ENCODE assay signal across 9 cellular contexts in the genomic region with DNA sequence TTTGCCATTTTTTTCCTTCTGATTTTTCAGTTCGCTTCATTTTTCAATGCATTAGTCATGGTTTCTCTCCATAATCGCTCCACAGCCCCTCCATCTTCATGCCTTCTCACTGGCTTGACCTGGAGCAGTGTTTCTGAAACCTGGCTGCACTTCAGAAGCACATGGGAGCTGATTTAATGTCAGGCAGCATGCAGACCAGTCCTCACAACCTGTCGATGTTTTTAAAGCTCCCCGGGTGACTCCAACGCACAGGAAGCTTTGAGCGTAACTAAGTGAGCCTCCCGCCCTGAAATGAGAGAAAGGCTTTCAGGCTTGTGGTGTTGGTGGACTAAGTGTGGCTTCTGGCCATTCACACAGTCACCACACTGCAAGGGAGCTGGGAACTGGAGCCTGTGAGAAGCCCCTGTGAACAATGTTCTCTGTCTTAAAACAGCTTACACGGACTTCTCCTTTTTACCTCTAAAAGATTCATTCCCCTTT. TPM values are rescaled to one million over a fixed set of nuclear protein-coding genes. Genes with fewer than 3 reads are reported as not detected.
DNase-seq lines count a peak whose midpoint lies in the region; ATAC-seq and TF ChIP-seq lines count a peak whose summit lies in the region.
"Had no signal": no experiment of that assay in that cellular context is flagged by ENCODE, and none has a peak within 500 bp of the region (broad histone marks: within the 10 kb centered on the region; RNA-seq: fewer than 3 reads in every experiment).

No MANE protein-coding gene starts in this region.

- peak; percentile 29 for ATAC-seq in effector memory CD8-positive, alpha-beta T cell (replicated peaks)
- peak; percentile 53 to 74 (median 66) for ATAC-seq in psoas muscle

- peak overlapping the region; percentile 24 for H3K4me3 ChIP-seq in psoas muscle

- peak overlapping the region; percentile 4 to 81 for H3K27ac Mint-ChIP-seq in effector memory CD8-positive, alpha-beta T cell
- H3K27ac Mint-ChIP-seq: activated naive CD4-positive, alpha-beta T cell treated with anti-CD3 and anti-CD28 coated beads, Interleukin-2, amount 50 U/mL, for 72 hours had no signal

- H3K27me3 Mint-ChIP-seq in effector memory CD8-positive, alpha-beta T cell = peaks cover 11 to 15% of the 10 kb centered on the region in 2 donors

- no peaks in the 10 kb centered on the region for H3K27me3 ChIP-seq in psoas muscle (ENCODE audit: insufficient read depth in 3 of 3, low read length in 2 of 3)

- H3K9me3 ChIP-seq in psoas muscle = no peaks in the 10 kb centered on the region

- 6 to 8% (median 6%) methylated on average over 8 of the region's 8 CpGs for WGBS in psoas muscle, 3 donors

- peaks cover 3% of the 10 kb centered on the region for H3K36me3 Mint-ChIP-seq in effector memory CD8-positive, alpha-beta T cell (ENCODE audit: insufficient read depth)
- H3K36me3 Mint-ChIP-seq: activated naive CD4-positive, alpha-beta T cell treated with anti-CD3 and anti-CD28 coated beads, Interleukin-2, amount 50 U/mL, for 72 hours had no signal

- peaks cover 7% of the 10 kb centered on the region for H3K4me1 ChIP-seq in psoas muscle

- peaks cover 5 to 7% of the 10 kb centered on the region in 2 donors for H3K4me1 Mint-ChIP-seq in effector memory CD8-positive, alpha-beta T cell (ENCODE audit: low read depth in 2 of 2)

- H3K9me3 Mint-ChIP-seq in effector memory CD8-positive, alpha-beta T cell = no peaks in the 10 kb centered on the region
- H3K9me3 Mint-ChIP-seq: activated naive CD4-positive, alpha-beta T cell treated with anti-CD3 and anti-CD28 coated beads, Interleukin-2, amount 50 U/mL, for 72 hours had no signal

- H3K27ac ChIP-seq in psoas muscle = peak overlapping the region; percentile 23

- H3K36me3 ChIP-seq in psoas muscle (ENCODE audit: insufficient read depth in 1 of 2, low read depth in 1 of 2) = peaks cover 0 to 14% of the 10 kb centered on the region in 2 donors

- no peak for TF ChIP-seq CTCF in psoas muscle (IDR thresholded peaks at IDR 0.05)

- DNase-seq in NCI-H524 (lab: John Stamatoyannopoulos, UW) (peak; percentile 44 to 84), NCI-H524 treated with DMSO at 0.1 percent for 48 hours (lab: John Stamatoyannopoulos, UW) (no peak), NCI-H226 (peak; percentile 10), psoas muscle (no peak), Ammon's horn (ENCODE audit: low spot score) (no peak), putamen (ENCODE audit: low spot score) (no peak)
- no peak for DNase-seq in effector memory CD8-positive, alpha-beta T cell
- no peak for DNase-seq in stimulated activated CD4-positive, alpha-beta T cell treated with anti-CD3 and anti-CD28 coated beads, Interleukin-12 subunit alpha, Interleukin-12 subunit beta, amount 100 ng/mL, for 4 hours

- peak overlapping the region in 1 of 2 donors; percentile 43 for H3K4me3 Mint-ChIP-seq in effector memory CD8-positive, alpha-beta T cell

- intact Hi-C loops in psoas muscle (cut with DNase I) = no loop called here

RNA-seq across cellular contexts. Expression of gene DRG2, which starts 16.8 kb away (rescaled TPM):
- 10 to 100 TPM; 23.7 to 33.5 (median 27.9) TPM for total RNA-seq in psoas muscle
- 10 to 100 TPM; 23.9 to 33.2 (median 30.6) TPM for polyA plus RNA-seq in psoas muscle

RNA-seq across cellular contexts. Expression of gene GID4, which starts 31.7 kb away (rescaled TPM):
- total RNA-seq in psoas muscle = 10 to 100 TPM; 22.4 to 39.6 (median 38.5) TPM
- 10 to 100 TPM; 10.8 to 55.2 (median 20.0) TPM for polyA plus RNA-seq in psoas muscle

RNA-seq across cellular contexts. Expression of gene ATPAF2, which starts 31.9 kb away (rescaled TPM):
- 10 to 100 TPM; 23.9 to 39.7 (median 30.4) TPM for total RNA-seq in psoas muscle
- polyA plus RNA-seq in psoas muscle = 10 to 100 TPM; 16.5 to 34.9 (median 23.0) TPM

RNA-seq across cellular contexts. Expression of gene MYO15A, which starts 37.7 kb away (rescaled TPM):
- total RNA-seq in psoas muscle = under 1 TPM; 0.15 to 0.76 (median 0.44) TPM
- under 1 TPM; 0.10 to 0.44 (median 0.17) TPM for polyA plus RNA-seq in psoas muscle

Comparison
In these comparisons a context has a peak if more than half of its experiments do, and no peak if none do; other contexts are left out.
1. DNase-seq: peak in NCI-H524 (2 of 2) and NCI-H226 (single experiment); none in NCI-H524 treated with DMSO at 0.1 percent for 48 hours (single experiment), effector memory CD8-positive, alpha-beta T cell (0 of 3), psoas muscle (0 of 2), Ammon's horn (single experiment), putamen (single experiment) and stimulated activated CD4-positive, alpha-beta T cell treated with anti-CD3 and anti-CD28 coated beads, Interleukin-12 subunit alpha, Interleukin-12 subunit beta, amount 100 ng/mL, for 4 hours (single experiment).